In genomic region chr5:72752909-72753308, GRCh38 we compare ENCODE assay signal across 30 cellular contexts.
DNase-seq lines count a peak whose midpoint lies in the region; TF ChIP-seq lines count a peak whose summit lies in the region.
"Had no signal": no experiment of that assay in that cellular context is flagged by ENCODE, and none has a peak within 500 bp of the region (broad histone marks: within the 10 kb centered on the region; RNA-seq: fewer than 3 reads in every experiment).

No MANE protein-coding gene starts in this region.

- H3F3A ChIP-seq in OCI-LY1 (ENCODE audit: insufficient read depth, low read length): no peaks in the 10 kb centered on the region

- POLR2A ChIA-PET in A673 (lab: Charles Lee; ENCODE audit: low non-redundant PET): no interaction called here

- H3K4me1 Mint-ChIP-seq in glutamatergic neuron (ENCODE audit: low read depth, unreplicated experiment): peaks cover 22% of the 10 kb centered on the region
- H3K4me1 Mint-ChIP-seq: activated CD4-positive, alpha-beta T cell treated with anti-CD3 and anti-CD28 coated beads for 36 hours; activated naive CD8-positive, alpha-beta T cell treated with anti-CD3 and anti-CD28 coated beads, Interleukin-2, amount 10 ng/mL, durations not matched to agents 7 days and 5 days; central memory CD8-positive, alpha-beta T cell; stimulated activated memory B cell treated with anti-CD40 and anti-IgM and Interleukin-4, amounts not matched to agents 10 μg/mL and 1 μg/mL and 100 μg/mL, for 72 hours had no signal

- peak overlapping the region; percentile 5 for H3K27ac Mint-ChIP-seq in glutamatergic neuron (ENCODE audit: unreplicated experiment)
- H3K27ac Mint-ChIP-seq: activated CD4-positive, alpha-beta T cell treated with anti-CD3 and anti-CD28 coated beads for 36 hours; activated naive CD8-positive, alpha-beta T cell treated with anti-CD3 and anti-CD28 coated beads, Interleukin-2, amount 10 ng/mL, durations not matched to agents 7 days and 5 days; dendritic cell treated with granulocyte-macrophage colony-stimulating factor and Interleukin-4, amounts not matched to agents 40 ng/mL and 50 ng/mL, for 4 days; endodermal cell; progenitor cell of endocrine pancreas; stimulated activated memory B cell treated with anti-CD40 and anti-IgM and Interleukin-4, amounts not matched to agents 10 μg/mL and 1 μg/mL and 100 μg/mL, for 72 hours; T-helper 17 cell had no signal

- H2AFZ ChIP-seq in OCI-LY1 (ENCODE audit: low read length): no peak overlapping the region
- H2AFZ ChIP-seq: hepatocyte had no signal

- H3K9me2 ChIP-seq in OCI-LY1 (ENCODE audit: low read depth, low read length): no peaks in the 10 kb centered on the region

- H3K27me3 ChIP-seq in A673 (replicated peaks; ENCODE audit: insufficient read depth, low read depth, low read length, poor library complexity) (no peaks in the 10 kb centered on the region), OCI-LY1 (ENCODE audit: insufficient read depth, low read length) (no peaks in the 10 kb centered on the region)
- H3K27me3 ChIP-seq: esophagus muscularis mucosa, hepatocyte, SJSA1, suprapubic skin, upper lobe of right lung had no signal

- H3K27me3 Mint-ChIP-seq in glutamatergic neuron (ENCODE audit: unreplicated experiment): no peaks in the 10 kb centered on the region
- H3K27me3 Mint-ChIP-seq: dendritic cell treated with granulocyte-macrophage colony-stimulating factor and Interleukin-4, amounts not matched to agents 40 ng/mL and 50 ng/mL, for 4 days; progenitor cell of endocrine pancreas; stimulated activated memory B cell treated with anti-CD40 and anti-IgM and Interleukin-4, amounts not matched to agents 10 μg/mL and 1 μg/mL and 100 μg/mL, for 72 hours had no signal

- no peak overlapping the region for H3K9ac ChIP-seq in OCI-LY1 (ENCODE audit: low read length)

- TF ChIP-seq CTCF in A673 (conservative IDR thresholded peaks at IDR 0.05; ENCODE audit: low read depth, low read length): 0 out of 2 replicates have a peak, but pooled peaks have one; percentile 16
- 0 out of 2 replicates have a peak, but pooled peaks have one; percentile 4 for TF ChIP-seq CTCF in OCI-LY1 (IDR thresholded peaks at IDR 0.05; ENCODE audit: low read length)
- TF ChIP-seq CTCF in glutamatergic neuron (IDR thresholded peaks at IDR 0.05; ENCODE audit: partially characterized antibody, unreplicated experiment): no peak

- H3K27ac ChIP-seq in A673 (ENCODE audit: low read depth, low read length, poor library complexity, severe bottlenecking) (no peak overlapping the region), OCI-LY1 (ENCODE audit: low read depth, low read length, poor library complexity, severe bottlenecking) (no peak overlapping the region)
- H3K27ac ChIP-seq: esophagus muscularis mucosa, hepatocyte, SJSA1, suprapubic skin, upper lobe of right lung had no signal

- no peaks in the 10 kb centered on the region for H3K4me1 ChIP-seq in A673 (ENCODE audit: insufficient read depth, low read length, poor library complexity, severe bottlenecking)
- H3K4me1 ChIP-seq in OCI-LY1 (ENCODE audit: insufficient read depth, low read length, severe bottlenecking): no peaks in the 10 kb centered on the region
- H3K4me1 ChIP-seq: esophagus muscularis mucosa, HAP-1, SJSA1, suprapubic skin, upper lobe of right lung had no signal

- H3K36me3 ChIP-seq in A673 (ENCODE audit: insufficient read depth, low read length, poor library complexity, severe bottlenecking) (no peaks in the 10 kb centered on the region), OCI-LY1 (ENCODE audit: insufficient read depth, low read length) (no peaks in the 10 kb centered on the region)
- H3K36me3 ChIP-seq: esophagus muscularis mucosa, HAP-1, SJSA1, suprapubic skin, upper lobe of right lung had no signal

- H3K9me3 ChIP-seq in A673 (ENCODE audit: low read depth, low read length, poor library complexity, severe bottlenecking) (no peaks in the 10 kb centered on the region), OCI-LY1 (ENCODE audit: low read length) (no peaks in the 10 kb centered on the region)
- H3K9me3 ChIP-seq: esophagus muscularis mucosa, SJSA1, suprapubic skin, upper lobe of right lung had no signal

- BruUV-seq in A673 (replicated peaks; lab: Mats Ljungman, UMichigan): no TSS peak

- no peak for DNase-seq in A673 (ENCODE audit: low spot score)
- peak; percentile 44 for DNase-seq in D341Med (ENCODE audit: low spot score)
- DNase-seq in glutamatergic neuron: no peak
- no peak for DNase-seq in stimulated activated CD4-positive, alpha-beta T cell treated with anti-CD3 and anti-CD28 coated beads, Interleukin-4, amount 100 ng/mL, for 4 hours
- DNase-seq in HCEC 1CT: no peak
- no peak for DNase-seq in central memory CD4-positive, alpha-beta T cell
- DNase-seq: activated CD4-positive, alpha-beta T cell treated with anti-CD3 and anti-CD28 coated beads for 36 hours; activated effector memory CD4-positive, alpha-beta T cell treated with Interleukin-2 at 50 U/mL for 16 hours; activated naive CD8-positive, alpha-beta T cell treated with anti-CD3 and anti-CD28 coated beads, Interleukin-2, amount 10 ng/mL, durations not matched to agents 7 days and 5 days; activated T-cell treated with anti-CD3 and anti-CD28 coated beads for 4 hours; endodermal cell; KG1; left cardiac atrium; mesenchymal stem cell; NCI-H1694 treated with DMSO at 0.1 percent for 48 hours; NCI-H2171 treated with DMSO at 0.1 percent for 48 hours; NCI-H510A treated with DMSO at 0.1 percent for 48 hours; stimulated activated CD4-positive, alpha-beta T cell treated with anti-CD3 and anti-CD28 coated beads, Interleukin-4, amount 100 ng/mL, for 24 hours; T-helper 17 cell; upper lobe of right lung had no signal

- H3K4me3 Mint-ChIP-seq in glutamatergic neuron (ENCODE audit: unreplicated experiment): no peak overlapping the region
- H3K4me3 Mint-ChIP-seq: activated CD4-positive, alpha-beta T cell treated with anti-CD3 and anti-CD28 coated beads for 36 hours; activated naive CD8-positive, alpha-beta T cell treated with anti-CD3 and anti-CD28 coated beads, Interleukin-2, amount 10 ng/mL, durations not matched to agents 7 days and 5 days; central memory CD8-positive, alpha-beta T cell; dendritic cell treated with granulocyte-macrophage colony-stimulating factor and Interleukin-4, amounts not matched to agents 40 ng/mL and 50 ng/mL, for 4 days; endodermal cell; stimulated activated memory B cell treated with anti-CD40 and anti-IgM and Interleukin-4, amounts not matched to agents 10 μg/mL and 1 μg/mL and 100 μg/mL, for 72 hours; T-helper 17 cell had no signal

- peaks cover 3% of the 10 kb centered on the region for H3K9me3 Mint-ChIP-seq in glutamatergic neuron (ENCODE audit: unreplicated experiment)
- H3K9me3 Mint-ChIP-seq: activated naive CD8-positive, alpha-beta T cell treated with anti-CD3 and anti-CD28 coated beads, Interleukin-2, amount 10 ng/mL, durations not matched to agents 7 days and 5 days; central memory CD8-positive, alpha-beta T cell; endodermal cell had no signal

- H3K4me3 ChIP-seq in A673 (ENCODE audit: low read depth, low read length, poor library complexity, severe bottlenecking): no peak overlapping the region
- no peak overlapping the region for H3K4me3 ChIP-seq in OCI-LY1 (ENCODE audit: low read depth, low read length, poor library complexity, severe bottlenecking)
- H3K4me3 ChIP-seq: esophagus muscularis mucosa, HAP-1, hepatocyte, SJSA1, suprapubic skin, upper lobe of right lung had no signal

- no peaks in the 10 kb centered on the region for H3K79me2 ChIP-seq in OCI-LY1 (ENCODE audit: insufficient read depth, low read length)
- H3K79me2 ChIP-seq: hepatocyte had no signal

- H3K36me3 Mint-ChIP-seq in glutamatergic neuron (ENCODE audit: unreplicated experiment): no peaks in the 10 kb centered on the region
- H3K36me3 Mint-ChIP-seq: activated naive CD8-positive, alpha-beta T cell treated with anti-CD3 and anti-CD28 coated beads, Interleukin-2, amount 10 ng/mL, durations not matched to agents 7 days and 5 days; stimulated activated memory B cell treated with anti-CD40 and anti-IgM and Interleukin-4, amounts not matched to agents 10 μg/mL and 1 μg/mL and 100 μg/mL, for 72 hours had no signal

- no peak overlapping the region for H3K4me2 ChIP-seq in OCI-LY1 (ENCODE audit: low read length)
- H3K4me2 ChIP-seq: hepatocyte had no signal

- H4K20me1 ChIP-seq in OCI-LY1 (ENCODE audit: insufficient read depth, low read length): no peaks in the 10 kb centered on the region

- intact Hi-C loops in A673 (cut with micrococcal nuclease; ENCODE audit: unreplicated experiment): no loop called here

- CTCF ChIA-PET in A673 (lab: Charles Lee): no interaction called here
